Comparison of ENCODE assay signal across 27 cellular contexts in genomic region chr4:37993806-37994205, GRCh38. TPM values are rescaled to one million over a fixed set of nuclear protein-coding genes. Genes with fewer than 3 reads are reported as not detected.
DNase-seq lines count a peak whose midpoint lies in the region; ATAC-seq and TF ChIP-seq lines count a peak whose summit lies in the region.
"Had no signal": no experiment of that assay in that cellular context is flagged by ENCODE, and none has a peak within 500 bp of the region (broad histone marks: within the 10 kb centered on the region; RNA-seq: fewer than 3 reads in every experiment).

No MANE protein-coding gene starts in this region.

- ATAC-seq in GM23338 (peak; percentile 17; the same call in 2 of the 3 replicates), WTC11 (peak; percentile 25), naive B cell (ENCODE audit: low read depth in 2 of 2) (no peak), HG03565 (IDR thresholded peaks at IDR 0.05; ENCODE audit: unreplicated experiment) (no peak), HG02885 (IDR thresholded peaks at IDR 0.05; ENCODE audit: poor library complexity, unreplicated experiment) (no peak)
- ATAC-seq in effector memory CD8-positive, alpha-beta T cell (replicated peaks): no peak
- ATAC-seq: activated T-cell treated with anti-CD3 and anti-CD28 coated beads, Interleukin-2, amount 50 U/mL, for 4 hours; Panc1; stimulated activated effector memory CD8-positive, alpha-beta T cell treated with anti-CD3 and anti-CD28 coated beads, Interleukin-12 subunit alpha, Interleukin-12 subunit beta, amount 100 ng/mL, for 72 hours had no signal

- DNase-seq in GM23338 (ENCODE audit: low spot score) (peak; percentile 38), WTC11 (ENCODE audit: low spot score) (no peak), naive B cell (no peak), tibial artery (no peak), SKM-1 treated with dmso at 0.1 percent for 144 hours (lab: John Stamatoyannopoulos, UW; ENCODE audit: unreplicated experiment) (no peak)
- DNase-seq in effector memory CD8-positive, alpha-beta T cell: no peak
- DNase-seq: activated CD4-positive, alpha-beta T cell treated with anti-CD3 and anti-CD28 coated beads, Interleukin-2, amount 50 U/mL, for 1 hour; activated gamma-delta T cell treated with Interleukin-2 at 50 U/mL for 16 hours; activated T-cell treated with anti-CD3 and anti-CD28 coated beads, Interleukin-2, amount 50 U/mL, for 4 hours; brain microvascular endothelial cell; DND-41; head of caudate nucleus; Kasumi-1; NCI-H510A treated with DMSO at 0.1 percent for 48 hours; right lobe of liver; SHP77; stimulated activated CD4-positive, alpha-beta T cell treated with anti-CD3 and anti-CD28 coated beads, Interleukin-4, amount 100 ng/mL, for 24 hours had no signal

- H3K36me3 Mint-ChIP-seq in GM23338 (ENCODE audit: low read depth) (peaks cover 4% of the 10 kb centered on the region; the same call in 2 of the 3 replicates), WTC11 (peaks cover 5% of the 10 kb centered on the region; the same call in 1 of the 2 replicates), naive B cell (peaks cover 0 to 18% of the 10 kb centered on the region in 2 donors)
- no peaks in the 10 kb centered on the region for H3K36me3 Mint-ChIP-seq in effector memory CD8-positive, alpha-beta T cell (ENCODE audit: insufficient read depth)
- H3K36me3 Mint-ChIP-seq: stimulated activated effector memory CD8-positive, alpha-beta T cell treated with anti-CD3 and anti-CD28 coated beads, Interleukin-12 subunit alpha, Interleukin-12 subunit beta, amount 100 ng/mL, for 72 hours had no signal

- CTCF ChIA-PET in WTC11 (lab: Charles Lee): interaction anchor here (0.7 kb wide), 1 partner anchor 11 kb away, joined by 3 read pairs; no protein-coding TSS in a partner anchor

- peaks cover 60% of the 10 kb centered on the region for H3K4me1 Mint-ChIP-seq in GM23338
- H3K4me1 Mint-ChIP-seq in WTC11: peaks cover 68% of the 10 kb centered on the region
- H3K4me1 Mint-ChIP-seq in naive B cell: peaks cover 49 to 87% (median 74%) of the 10 kb centered on the region in 3 donors
- H3K4me1 Mint-ChIP-seq in effector memory CD8-positive, alpha-beta T cell (ENCODE audit: low read depth in 2 of 2): peaks cover 17 to 29% of the 10 kb centered on the region in 2 donors

- H3K4me3 Mint-ChIP-seq in GM23338: no peak overlapping the region
- no peak overlapping the region for H3K4me3 Mint-ChIP-seq in WTC11
- H3K4me3 Mint-ChIP-seq in naive B cell: peak overlapping the region in 1 of 8 donors; percentile 37
- no peak overlapping the region for H3K4me3 Mint-ChIP-seq in effector memory CD8-positive, alpha-beta T cell
- H3K4me3 Mint-ChIP-seq: activated T-cell treated with anti-CD3 and anti-CD28 coated beads, Interleukin-2, amount 50 U/mL, for 4 hours; neural crest cell; stimulated activated effector memory CD8-positive, alpha-beta T cell treated with anti-CD3 and anti-CD28 coated beads, Interleukin-12 subunit alpha, Interleukin-12 subunit beta, amount 100 ng/mL, for 72 hours had no signal

- H3K79me2 ChIP-seq in GM23338 (replicated peaks; ENCODE audit: insufficient read depth): peaks cover 88% of the 10 kb centered on the region

- H3K9me3 Mint-ChIP-seq in GM23338: peaks cover 3% of the 10 kb centered on the region; the same call in 2 of the 3 replicates
- no peaks in the 10 kb centered on the region for H3K9me3 Mint-ChIP-seq in WTC11
- H3K9me3 Mint-ChIP-seq in naive B cell: peaks cover 0 to 6% (median 2%) of the 10 kb centered on the region in 7 donors
- no peaks in the 10 kb centered on the region for H3K9me3 Mint-ChIP-seq in effector memory CD8-positive, alpha-beta T cell
- H3K9me3 Mint-ChIP-seq: activated T-cell treated with anti-CD3 and anti-CD28 coated beads, Interleukin-2, amount 50 U/mL, for 4 hours; neural crest cell; stimulated activated effector memory CD8-positive, alpha-beta T cell treated with anti-CD3 and anti-CD28 coated beads, Interleukin-12 subunit alpha, Interleukin-12 subunit beta, amount 100 ng/mL, for 72 hours had no signal

- H3F3A ChIP-seq in GM23338 (replicated peaks; ENCODE audit: low read depth): no peaks in the 10 kb centered on the region

- H3K27ac ChIP-seq in GM23338 (ENCODE audit: low read depth): no peak overlapping the region; the same call in 1 of the 2 replicates
- H3K27ac ChIP-seq in tibial artery: peak overlapping the region; percentile 58 to 80
- H3K27ac ChIP-seq: brain microvascular endothelial cell, right lobe of liver, suprapubic skin had no signal

- no peaks in the 10 kb centered on the region for H3K9me3 ChIP-seq in tibial artery
- H3K9me3 ChIP-seq: right lobe of liver, suprapubic skin had no signal

- H3K27me3 Mint-ChIP-seq in GM23338 (ENCODE audit: insufficient read depth, low read depth, poor library complexity) (peaks cover 6% of the 10 kb centered on the region), WTC11 (ENCODE audit: low read depth) (no peaks in the 10 kb centered on the region), naive B cell (no peaks in the 10 kb centered on the region)
- no peaks in the 10 kb centered on the region for H3K27me3 Mint-ChIP-seq in effector memory CD8-positive, alpha-beta T cell

- no peaks in the 10 kb centered on the region for H3K36me3 ChIP-seq in GM23338 (ENCODE audit: insufficient read depth)
- no peaks in the 10 kb centered on the region for H3K36me3 ChIP-seq in tibial artery
- H3K36me3 ChIP-seq: brain microvascular endothelial cell, right lobe of liver, suprapubic skin had no signal

- TF ChIP-seq CTCF in GM23338 (conservative IDR thresholded peaks at IDR 0.05; ENCODE audit: low read depth in 2 of 2) (peak in 1 of 2 experiments; percentile 20; a peak in 1 of 4 replicates), WTC11 (IDR thresholded peaks at IDR 0.05) (no peak), tibial artery (IDR thresholded peaks at IDR 0.05) (no peak)

- H3K4me3 ChIP-seq in GM23338: no peak overlapping the region
- no peak overlapping the region for H3K4me3 ChIP-seq in tibial artery
- H3K4me3 ChIP-seq: BLaER1 treated with 17β-estradiol and CSF1 and Interleukin-3, amounts not matched to agents 10 nM and 100 nM; right lobe of liver; suprapubic skin had no signal

- POLR2A ChIA-PET in WTC11 (lab: Charles Lee): no interaction called here

- intact Hi-C loops in tibial artery (cut with DNase I; ENCODE audit: low total_unique reads): no loop called here

- no peaks in the 10 kb centered on the region for H4K20me1 ChIP-seq in GM23338 (replicated peaks; ENCODE audit: insufficient read depth)

- H3K27ac Mint-ChIP-seq in GM23338 (no peak overlapping the region), WTC11 (peak overlapping the region; percentile 90; the same call in 1 of the 2 replicates), naive B cell (peak overlapping the region; percentile 75 to 95 (median 82))
- peak overlapping the region in 1 of 2 donors; percentile 12 for H3K27ac Mint-ChIP-seq in effector memory CD8-positive, alpha-beta T cell

- H2AFZ ChIP-seq in GM23338: no peak overlapping the region

- 0 out of 2 replicates have a peak overlapping the region, but pooled peaks have one; percentile 25 for H3K4me2 ChIP-seq in GM23338

- H3K4me1 ChIP-seq in GM23338 (ENCODE audit: insufficient read depth) (peaks cover 42% of the 10 kb centered on the region), tibial artery (peaks cover 0 to 97% (median 61%) of the 10 kb centered on the region in 4 donors)
- H3K4me1 ChIP-seq: right lobe of liver had no signal

- no peaks in the 10 kb centered on the region for H3K9me2 ChIP-seq in GM23338 (ENCODE audit: insufficient read depth)

- H3K27me3 ChIP-seq in GM23338 (ENCODE audit: insufficient read depth) (no peaks in the 10 kb centered on the region), tibial artery (no peaks in the 10 kb centered on the region)
- H3K27me3 ChIP-seq: BLaER1 treated with 17β-estradiol and CSF1 and Interleukin-3, amounts not matched to agents 10 nM and 100 nM; brain microvascular endothelial cell; right lobe of liver; suprapubic skin had no signal

TF ChIP-seq in GM23338, 12 proteins besides CTCF, POLR2A, EP300 and RAD21:
- TF ChIP-seq NANOG (IDR thresholded peaks at IDR 0.05; ENCODE audit: borderline replicate concordance) (no peak), EZH2phosphoT487 (IDR thresholded peaks at IDR 0.05; ENCODE audit: unreplicated experiment) (no peak), JUNB (IDR thresholded peaks at IDR 0.05; ENCODE audit: unreplicated experiment) (no peak)

TF ChIP-seq in WTC11, 78 proteins besides CTCF, POLR2A, EP300 and RAD21 (continues in another document):
- TF ChIP-seq ZNF281 (CRISPR knock-in tag; IDR thresholded peaks at IDR 0.05): no peak

RNA-seq across cellular contexts. Expression of gene PTTG2, which starts 33.6 kb away (rescaled TPM):
- not detected in 2 replicates for total RNA-seq in GM23338 (2014; rRNA removed; shearing (Covaris generic))
- 1.1 TPM in 1 of 2 replicates, not detected in the other for polyA plus RNA-seq in GM23338 (2016; fragmentation: Nextera tagmentation; extraction: Ambion mirVana)
- 0.35 TPM in 1 of 3 replicates, not detected in the others for total RNA-seq in WTC11 (2021)
- 1 to 10 TPM in 1 of 6 donors, under 1 TPM in 3, not detected in 2; 0.51 to 1.4 (median 0.84) TPM for polyA plus RNA-seq in naive B cell (ENCODE audit: low read depth in 6 of 6)
- total RNA-seq: activated T-cell treated with anti-CD3 and anti-CD28 coated beads, Interleukin-2, amount 50 U/mL, for 4 hours; epithelial cell of proximal tubule; lower leg skin; neural crest cell; suprapubic skin had no signal
- polyA plus RNA-seq: keratinocyte had no signal

Comparison
In these comparisons a context has a peak if more than half of its experiments do, and no peak if none do; other contexts are left out.
1. ATAC-seq: peak in GM23338 (single experiment) and WTC11 (single experiment); none in naive B cell (0 of 2), HG03565 (single experiment), effector memory CD8-positive, alpha-beta T cell (single experiment) and HG02885 (single experiment).